ENCODE assay signal across 15 cellular contexts in genomic region chr17:52546990-52547389, GRCh38.
A peak's percentile ranks its signal among the peaks of the same experiment; 100 is the strongest.
DNase-seq lines count a peak whose midpoint lies in the region; ATAC-seq and TF ChIP-seq lines count a peak whose summit lies in the region.
"Had no signal": no experiment of that assay in that cellular context is flagged by ENCODE, and none has a peak within 500 bp of the region (broad histone marks: within the 10 kb centered on the region; RNA-seq: fewer than 3 reads in every experiment).

No MANE protein-coding gene starts in this region.

- H3K4me1 Mint-ChIP-seq in neural crest cell, result peaks cover 36% of the 10 kb centered on the region

- no peaks in the 10 kb centered on the region for H3K27me3 ChIP-seq in heart left ventricle

- DNase-seq in left ventricle myocardium superior (no peak), heart left ventricle (no peak), SK-MEL-5 (ENCODE audit: low read depth, low spot score) (peak; percentile 67), neural crest cell (ENCODE audit: low read depth, low spot score) (no peak), posterior cingulate gyrus (no peak), NCI-H2081 treated with DMSO at 0.1 percent for 48 hours (lab: John Stamatoyannopoulos, UW) (no peak)
- DNase-seq in stimulated activated CD4-positive, alpha-beta T cell treated with anti-CD3 and anti-CD28 coated beads, Interleukin-15, amount 100 ng/mL, for 24 hours, result no peak
- DNase-seq: CD4-positive, alpha-beta T cell; DMS153; DMS79; GF-D8; HCEC 1CT had no signal

- in situ Hi-C loops in SK-MEL-5 (cut with HindIII; ENCODE audit: low pct_unique_long_range_greater_than_20kb, low sequenced_read_pairs), result no loop called here

- H3K9me3 ChIP-seq in heart left ventricle, result peaks cover 0 to 7% (median 0%) of the 10 kb centered on the region in 12 donors

- H3K9me3 Mint-ChIP-seq in neural crest cell, result peaks cover 5% of the 10 kb centered on the region

- H3K27ac ChIP-seq in heart left ventricle, result no peak overlapping the region
- H3K27ac ChIP-seq: C4-2B, HL-60 had no signal

- H3K4me3 Mint-ChIP-seq in neural crest cell, result peak overlapping the region; percentile 43
- H3K4me3 Mint-ChIP-seq: CD4-positive, alpha-beta T cell; GM23338 had no signal

- no peak overlapping the region for H3K4me3 ChIP-seq in heart left ventricle
- H3K4me3 ChIP-seq: GM23338 had no signal

- H3K36me3 ChIP-seq in heart left ventricle, result no peaks in the 10 kb centered on the region

- ATAC-seq in left ventricle myocardium superior, result peak; percentile 69
- ATAC-seq in heart left ventricle, result no peak

- TF ChIP-seq POLR2A in heart left ventricle (IDR thresholded peaks at IDR 0.05), result no peak

- intact Hi-C loops in left ventricle myocardium superior (cut with micrococcal nuclease), result no loop called here
- intact Hi-C loops in heart left ventricle (cut with DNase I), result loop anchor here in 1 of 10 donors (5.0 kb wide), 1 partner anchor 50 kb away; no protein-coding TSS in a partner anchor
- intact Hi-C loops in posterior cingulate gyrus (cut with DNase I), result no loop called here

- no peaks in the 10 kb centered on the region for H3K27me3 Mint-ChIP-seq in neural crest cell (ENCODE audit: low read depth)
- H3K27me3 Mint-ChIP-seq: CD4-positive, alpha-beta T cell had no signal

- peak overlapping the region; percentile 55 for H3K27ac Mint-ChIP-seq in neural crest cell (ENCODE audit: unreplicated experiment)
- H3K27ac Mint-ChIP-seq: CD4-positive, alpha-beta T cell; GM23338 had no signal

- H3K4me1 ChIP-seq in heart left ventricle, result no peaks in the 10 kb centered on the region

- WGBS in heart left ventricle, 4 donors, result 48 to 66% (median 54%) methylated on average over 1 of the region's 1 CpG

- TF ChIP-seq CTCF in heart left ventricle (IDR thresholded peaks at IDR 0.05), result no peak
- TF ChIP-seq CTCF in neural crest cell (conservative IDR thresholded peaks at IDR 0.05), result no peak

- H3K36me3 Mint-ChIP-seq in neural crest cell (ENCODE audit: low read depth), result peaks cover 5% of the 10 kb centered on the region
